ENCODE assay signal across 15 cellular contexts in genomic region chr7:158097106-158097505, GRCh38.
DNase-seq lines count a peak whose midpoint lies in the region; ATAC-seq, FAIRE-seq and TF ChIP-seq lines count a peak whose summit lies in the region.
"Had no signal": no experiment of that assay in that cellular context is flagged by ENCODE, and none has a peak within 500 bp of the region (broad histone marks: within the 10 kb centered on the region; RNA-seq: fewer than 3 reads in every experiment).

No MANE protein-coding gene starts in this region.

- H4K20me1 ChIP-seq in neural cell (ENCODE audit: insufficient read depth), result no peaks in the 10 kb centered on the region

- no peak overlapping the region for H3K4me3 Mint-ChIP-seq in glutamatergic neuron (ENCODE audit: unreplicated experiment)
- H3K4me3 Mint-ChIP-seq in CD4-positive, alpha-beta T cell, result no peak overlapping the region
- H3K4me3 Mint-ChIP-seq: CD14-positive monocyte; CD8-positive, alpha-beta memory T cell had no signal

- peak overlapping the region; percentile 74 for H3K27ac ChIP-seq in neural cell (ENCODE audit: low read length)
- H3K27ac ChIP-seq in spleen, result no peak overlapping the region
- no peak overlapping the region for H3K27ac ChIP-seq in CD4-positive, alpha-beta T cell (ENCODE audit: low read depth, low read length)
- H3K27ac ChIP-seq: 22Rv1 had no signal

- no peak for TF ChIP-seq EP300 in neural cell (conservative IDR thresholded peaks at IDR 0.05; ENCODE audit: poor library complexity, severe bottlenecking)

- no peak for TF ChIP-seq RAD21 in neural cell (conservative IDR thresholded peaks at IDR 0.05)

- H3K36me3 Mint-ChIP-seq in glutamatergic neuron (ENCODE audit: unreplicated experiment), result peaks cover 15% of the 10 kb centered on the region
- H3K36me3 Mint-ChIP-seq in CD4-positive, alpha-beta T cell (ENCODE audit: low read depth), result no peaks in the 10 kb centered on the region
- H3K36me3 Mint-ChIP-seq: CD14-positive monocyte; CD8-positive, alpha-beta memory T cell had no signal

- H3K4me3 ChIP-seq in neural cell (ENCODE audit: low read length), result peak overlapping the region; percentile 45
- no peak overlapping the region for H3K4me3 ChIP-seq in spleen

- CTCF ChIA-PET in CD4-positive, alpha-beta T cell (lab: Charles Lee), result no interaction called here

- no peak overlapping the region for H2AFZ ChIP-seq in neural cell (ENCODE audit: low read depth, low read length)

- peak overlapping the region; percentile 57 for H3K9ac ChIP-seq in neural cell (ENCODE audit: low read length)

- no peak overlapping the region for H3K4me2 ChIP-seq in neural cell (ENCODE audit: low read length)

- no peaks in the 10 kb centered on the region for H3K4me1 ChIP-seq in spleen
- H3K4me1 ChIP-seq: Caco-2 had no signal

- no peaks in the 10 kb centered on the region for H3K27me3 Mint-ChIP-seq in glutamatergic neuron (ENCODE audit: unreplicated experiment)
- peaks cover 14% of the 10 kb centered on the region for H3K27me3 Mint-ChIP-seq in CD4-positive, alpha-beta T cell

- TF ChIP-seq POLR2A in spleen (IDR thresholded peaks at IDR 0.05) (no peak), GM12891 (IDR thresholded peaks at IDR 0.05; ENCODE audit: low read depth, low read length) (no peak)

- FAIRE-seq in GM12891 (lab: Jason Lieb, UNC), result no peak

- intact Hi-C loops in Right ventricle myocardium superior (cut with DNase I), result no loop called here
- intact Hi-C loops in left cardiac atrium (cut with DNase I), result no loop called here
- intact Hi-C loops in spleen (cut with DNase I; ENCODE audit: low total_unique reads), result no loop called here
- intact Hi-C loops in CD4-positive, alpha-beta T cell (cut with DNase I, micrococcal nuclease), result no loop called here

- peaks cover 5% of the 10 kb centered on the region for H3F3A ChIP-seq in neural cell (ENCODE audit: insufficient read depth, low read length, poor library complexity, severe bottlenecking)

- no peaks in the 10 kb centered on the region for H3K36me3 ChIP-seq in neural cell (ENCODE audit: insufficient read depth, low read length)
- no peaks in the 10 kb centered on the region for H3K36me3 ChIP-seq in spleen

- no peaks in the 10 kb centered on the region for H3K4me1 Mint-ChIP-seq in glutamatergic neuron (ENCODE audit: low read depth, unreplicated experiment)
- no peaks in the 10 kb centered on the region for H3K4me1 Mint-ChIP-seq in CD4-positive, alpha-beta T cell (ENCODE audit: low read depth)
- H3K4me1 Mint-ChIP-seq: CD14-positive monocyte; CD8-positive, alpha-beta memory T cell had no signal

- TF ChIP-seq CTCF in glutamatergic neuron (IDR thresholded peaks at IDR 0.05; ENCODE audit: partially characterized antibody, unreplicated experiment) (no peak), neural cell (IDR thresholded peaks at IDR 0.05; ENCODE audit: poor library complexity, severe bottlenecking) (no peak), spleen (IDR thresholded peaks at IDR 0.05 in 8 of 11, conservative IDR thresholded peaks at IDR 0.05 in 3 of 11) (no peak)
- no peak for TF ChIP-seq CTCF in CD4-positive, alpha-beta T cell (IDR thresholded peaks at IDR 0.05)

- WGBS in spleen, 5 donors, result 81 to 88% (median 84%) methylated on average over 13 to 14 of the region's 14 CpGs

- ATAC-seq in Right ventricle myocardium superior (ENCODE audit: poor library complexity), result no peak
- no peak for ATAC-seq in left cardiac atrium
- ATAC-seq in CD4-positive, alpha-beta T cell (ENCODE audit: poor library complexity), result no peak
- no peak for ATAC-seq in HG03378 (IDR thresholded peaks at IDR 0.05; ENCODE audit: unreplicated experiment)

- H3K9me3 Mint-ChIP-seq in glutamatergic neuron (ENCODE audit: unreplicated experiment), result peaks cover 16% of the 10 kb centered on the region
- no peaks in the 10 kb centered on the region for H3K9me3 Mint-ChIP-seq in CD4-positive, alpha-beta T cell

- peak overlapping the region; percentile 22 for H3K27ac Mint-ChIP-seq in glutamatergic neuron (ENCODE audit: unreplicated experiment)
- no peak overlapping the region for H3K27ac Mint-ChIP-seq in CD4-positive, alpha-beta T cell
- H3K27ac Mint-ChIP-seq: CD14-positive monocyte; CD8-positive, alpha-beta memory T cell had no signal

- peak; percentile 3 for DNase-seq in Right ventricle myocardium superior
- no peak for DNase-seq in left cardiac atrium
- DNase-seq in glutamatergic neuron, result no peak
- DNase-seq in spleen, result peak; percentile 35
- DNase-seq in CD4-positive, alpha-beta T cell, result no peak
- DNase-seq in GM12891 (ENCODE audit: insufficient read length, low spot score), result no peak
- DNase-seq: CD8-positive, alpha-beta memory T cell; DMS53; GF-D8; HCEC 1CT had no signal

- no peaks in the 10 kb centered on the region for H3K27me3 ChIP-seq in neural cell (ENCODE audit: insufficient read depth, low read depth, low read length)
- peaks cover 0 to 14% (median 0%) of the 10 kb centered on the region in 7 donors for H3K27me3 ChIP-seq in spleen (replicated peaks in 1 of 7)
- no peaks in the 10 kb centered on the region for H3K27me3 ChIP-seq in CD4-positive, alpha-beta T cell (ENCODE audit: control insufficient read depth, insufficient read depth, low read length)

- no peaks in the 10 kb centered on the region for H3K9me3 ChIP-seq in neural cell (ENCODE audit: low read length)
- peaks cover 0 to 12% (median 0%) of the 10 kb centered on the region in 8 donors for H3K9me3 ChIP-seq in spleen
- H3K9me3 ChIP-seq in CD4-positive, alpha-beta T cell (ENCODE audit: control insufficient read depth, low read length), result no peaks in the 10 kb centered on the region
- H3K9me3 ChIP-seq: Caco-2 had no signal

- no peaks in the 10 kb centered on the region for H3K9me2 ChIP-seq in neural cell (ENCODE audit: insufficient read depth, low read length)

- H3K79me2 ChIP-seq in neural cell (replicated peaks; ENCODE audit: insufficient read depth, low read length), result no peaks in the 10 kb centered on the region

- POLR2A ChIA-PET in CD4-positive, alpha-beta T cell (lab: Charles Lee), result no interaction called here

TF ChIP-seq in neural cell, 6 proteins besides CTCF, POLR2A, EP300 and RAD21 (continues in another document):
- TF ChIP-seq POLR2AphosphoS5 (IDR thresholded peaks at IDR 0.05) (no peak), REST (IDR thresholded peaks at IDR 0.05; ENCODE audit: borderline replicate concordance) (no peak), EZH2 (IDR thresholded peaks at IDR 0.05; ENCODE audit: borderline replicate concordance, insufficient read depth, low read length, poor library complexity, severe bottlenecking) (no peak), SMC3 (conservative IDR thresholded peaks at IDR 0.05; ENCODE audit: poor library complexity) (no peak), TAF1 (IDR thresholded peaks at IDR 0.05; ENCODE audit: low read depth) (no peak)

TF ChIP-seq in GM12891, 5 proteins besides CTCF, POLR2A, EP300 and RAD21:
- TF ChIP-seq POU2F2 (IDR thresholded peaks at IDR 0.05; ENCODE audit: low read depth, low read length) (no peak), TAF1 (IDR thresholded peaks at IDR 0.05; ENCODE audit: low read depth, low read length) (no peak), SPI1 (IDR thresholded peaks at IDR 0.05; ENCODE audit: low read depth, low read length) (no peak), POLR2AphosphoS5 (IDR thresholded peaks at IDR 0.05; ENCODE audit: low read depth, low read length) (no peak), PAX5 (IDR thresholded peaks at IDR 0.05; ENCODE audit: insufficient read depth, low read length, severe bottlenecking) (no peak)

Comparison
In these comparisons a context has a peak if more than half of its experiments do, and no peak if none do; other contexts are left out.
1. DNase-seq: peak in Right ventricle myocardium superior (single experiment) and spleen (single experiment); none in left cardiac atrium (single experiment), glutamatergic neuron (single experiment), CD4-positive, alpha-beta T cell (0 of 10) and GM12891 (single experiment).